9 cellular contexts compared by ENCODE assay signal in the genomic region with DNA sequence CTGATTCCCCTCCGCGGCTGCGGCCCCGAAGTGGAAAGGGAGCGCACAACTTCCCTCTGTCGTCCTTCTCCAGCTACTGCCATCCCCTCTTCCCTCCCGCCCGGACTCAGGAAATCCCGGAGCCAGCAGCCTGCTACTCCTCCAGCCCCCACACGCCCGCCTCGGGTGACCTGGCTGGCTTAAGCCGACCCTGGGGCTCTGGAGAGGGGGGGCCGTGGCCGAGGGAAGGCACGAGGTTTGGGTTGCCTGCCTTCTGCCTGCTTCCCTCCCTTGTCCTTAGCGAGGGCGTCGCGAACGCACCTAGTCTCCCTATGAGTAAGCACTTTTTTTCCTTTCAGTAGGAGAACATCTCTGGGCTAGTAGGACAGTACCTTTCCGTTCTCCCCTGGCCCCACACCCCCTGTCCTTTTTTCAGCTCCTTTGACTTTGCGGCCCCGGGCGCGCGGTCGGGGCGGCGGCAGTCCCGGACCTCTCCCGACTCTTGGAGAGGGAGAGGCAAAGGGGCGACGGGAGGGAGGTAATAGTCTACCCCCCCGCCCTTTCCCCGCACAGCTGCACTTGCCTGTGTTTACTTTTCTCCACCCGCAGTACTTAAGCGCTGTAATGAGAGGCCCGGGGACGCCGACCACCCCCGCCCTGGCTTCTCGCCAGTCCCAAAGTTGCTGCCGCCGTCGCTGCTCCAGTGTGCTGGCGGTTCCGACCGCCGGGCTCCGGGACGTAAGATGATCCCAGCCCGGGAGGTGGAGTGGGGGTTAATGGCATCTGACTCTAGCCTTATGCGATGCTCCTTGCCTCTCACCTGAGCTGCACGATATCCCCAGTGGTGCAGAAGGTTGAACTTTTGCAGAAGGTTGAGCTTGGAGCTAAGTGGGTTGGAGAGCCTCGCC. TPM values are rescaled to one million over a fixed set of nuclear protein-coding genes. Genes with fewer than 3 reads are reported as not detected.
A peak's percentile ranks its signal among the peaks of the same experiment; 100 is the strongest.
DNase-seq lines count a peak whose midpoint lies in the region; ATAC-seq, FAIRE-seq and TF ChIP-seq lines count a peak whose summit lies in the region.
"Had no signal": no experiment of that assay in that cellular context is flagged by ENCODE, and none has a peak within 500 bp of the region (broad histone marks: within the 10 kb centered on the region; RNA-seq: fewer than 3 reads in every experiment).

No MANE protein-coding gene starts in this region.

- no peaks in the 10 kb centered on the region for H3K27me3 ChIP-seq in endocrine pancreas (ENCODE audit: control insufficient read depth, insufficient read depth, low read length)

- no peaks in the 10 kb centered on the region for H3K27me3 Mint-ChIP-seq in type B pancreatic cell

- no peaks in the 10 kb centered on the region for H3K36me3 ChIP-seq in endocrine pancreas (ENCODE audit: control insufficient read depth, insufficient read depth, low read length)

- peaks cover 45% of the 10 kb centered on the region for H3K4me1 Mint-ChIP-seq in type B pancreatic cell (ENCODE audit: unreplicated experiment)

- no peaks in the 10 kb centered on the region for H3K9me3 ChIP-seq in endocrine pancreas (ENCODE audit: control insufficient read depth, low read length)

- peak; percentile 36 for TF ChIP-seq CTCF in type B pancreatic cell (conservative IDR thresholded peaks at IDR 0.05)

- peak overlapping the region; percentile 99 for H3K27ac Mint-ChIP-seq in type B pancreatic cell

- peak overlapping the region; percentile 60 for H3K9ac ChIP-seq in endocrine pancreas (ENCODE audit: control insufficient read depth, insufficient read depth, low read length)

- DNase-seq in activated CD8-positive, alpha-beta memory T cell treated with anti-CD3 and anti-CD28 coated beads, Interleukin-2, amount 50 U/mL, for 48 hours, result peak; percentile 40
- no peak for DNase-seq in activated CD8-positive, alpha-beta memory T cell treated with anti-CD3 and anti-CD28 coated beads, Interleukin-2, amount 50 U/mL, for 4 hours
- DNase-seq in RCC 7860 (ENCODE audit: low spot score), result peak; percentile 11
- DNase-seq in medulla oblongata (ENCODE audit: extremely low spot score), result peak; percentile 45
- peak; percentile 77 for DNase-seq in type B pancreatic cell (ENCODE audit: extremely low spot score, unreplicated experiment)
- DNase-seq in effector CD8-positive, alpha-beta T cell (lab: John Stamatoyannopoulos, UW), result no peak

- peaks cover 17% of the 10 kb centered on the region for H3K36me3 Mint-ChIP-seq in type B pancreatic cell

- no peak overlapping the region for H3K4me3 ChIP-seq in endocrine pancreas (ENCODE audit: control insufficient read depth, insufficient read depth, low read length)

- no peaks in the 10 kb centered on the region for H3K9me3 Mint-ChIP-seq in type B pancreatic cell

- ATAC-seq in HG03432 (IDR thresholded peaks at IDR 0.05; ENCODE audit: unreplicated experiment), result peak; percentile 41

- no peak for FAIRE-seq in RCC 7860 (lab: Jason Lieb, UNC)
- FAIRE-seq: endometrium had no signal

- peak overlapping the region; percentile 99 for H3K4me3 Mint-ChIP-seq in type B pancreatic cell

- H3K4me1 ChIP-seq in endocrine pancreas (ENCODE audit: control insufficient read depth, insufficient read depth, low read length), result peaks cover 14% of the 10 kb centered on the region

RNA-seq across cellular contexts. Expression of gene PLS3, which starts 0.9 kb away (rescaled TPM):
- total RNA-seq in type B pancreatic cell (ENCODE audit: low replicate concordance), result 197 and 481 TPM in 2 replicates

Comparison
In these comparisons a context has a peak if more than half of its experiments do, and no peak if none do; other contexts are left out.
1. DNase-seq: peak in activated CD8-positive, alpha-beta memory T cell treated with anti-CD3 and anti-CD28 coated beads, Interleukin-2, amount 50 U/mL, for 48 hours (single experiment), RCC 7860 (single experiment), medulla oblongata (single experiment) and type B pancreatic cell (single experiment); none in activated CD8-positive, alpha-beta memory T cell treated with anti-CD3 and anti-CD28 coated beads, Interleukin-2, amount 50 U/mL, for 4 hours (single experiment) and effector CD8-positive, alpha-beta T cell (single experiment).